ENCODE assay signal across 10 cellular contexts in genomic region chr1:143497374-143497747, GRCh38.
DNase-seq lines count a peak whose midpoint lies in the region; TF ChIP-seq lines count a peak whose summit lies in the region.
"Had no signal": no experiment of that assay in that cellular context is flagged by ENCODE, and none has a peak within 500 bp of the region (broad histone marks: within the 10 kb centered on the region; RNA-seq: fewer than 3 reads in every experiment).

No MANE protein-coding gene starts in this region.

- H2AK5ac ChIP-seq in H9 (ENCODE audit: insufficient read length, low read length), result no peak overlapping the region
- H2AK5ac ChIP-seq in neuronal stem cell (ENCODE audit: low read depth, low read length), result no peak overlapping the region

- H3K4me2 ChIP-seq in H9 (ENCODE audit: insufficient read depth, insufficient read length, low read length) (no peak overlapping the region), neuronal stem cell (ENCODE audit: insufficient read depth, low read length, poor library complexity, severe bottlenecking) (peak overlapping the region; percentile 18)

- no peak overlapping the region for H2BK20ac ChIP-seq in H9 (ENCODE audit: low read depth, low read length, poor library complexity, severe bottlenecking)

- H3K14ac ChIP-seq in H9 (ENCODE audit: insufficient read depth, low read length), result no peak overlapping the region
- H3K14ac ChIP-seq in neuronal stem cell (ENCODE audit: low read length), result no peak overlapping the region

- peaks cover 3 to 5% (median 5%) of the 10 kb centered on the region in 3 experiments; a peak in 5 of 7 replicates for H3K36me3 Mint-ChIP-seq in H9 (ENCODE audit: insufficient read depth in 1 of 3, low read depth in 3 of 3)
- H3K36me3 Mint-ChIP-seq in osteocyte (ENCODE audit: unreplicated experiment), result peaks cover 3% of the 10 kb centered on the region

- H3K4me1 Mint-ChIP-seq in H9 (no peaks in the 10 kb centered on the region), osteocyte (ENCODE audit: unreplicated experiment) (no peaks in the 10 kb centered on the region)
- H3K4me1 Mint-ChIP-seq: nephron had no signal

- H3K9me3 ChIP-seq in BE2C, result no peaks in the 10 kb centered on the region
- no peaks in the 10 kb centered on the region for H3K9me3 ChIP-seq in H9 (ENCODE audit: control insufficient read depth, low read depth, low read length)
- H3K9me3 ChIP-seq in neuronal stem cell (replicated peaks in 1 of 2; ENCODE audit: control insufficient read depth in 2 of 2, insufficient read depth in 1 of 2, low read depth in 1 of 2, low read length in 2 of 2), result no peaks in the 10 kb centered on the region

- peaks cover 6 to 8% of the 10 kb centered on the region in 2 experiments for H3K9me3 Mint-ChIP-seq in H9
- peaks cover 5% of the 10 kb centered on the region for H3K9me3 Mint-ChIP-seq in osteocyte (ENCODE audit: unreplicated experiment)

- H3K56ac ChIP-seq in H9 (ENCODE audit: insufficient read length, low read depth, low read length), result no peak overlapping the region

- in situ Hi-C loops in brain microvascular endothelial cell (cut with HindIII; ENCODE audit: low pct_ligation_motif_present, low sequenced_read_pairs), result no loop called here

- H3K27ac Mint-ChIP-seq in H9 (no peak overlapping the region), osteocyte (ENCODE audit: unreplicated experiment) (no peak overlapping the region)
- H3K27ac Mint-ChIP-seq: nephron had no signal

- H2BK15ac ChIP-seq in H9 (ENCODE audit: low read depth, low read length) (no peak overlapping the region), neuronal stem cell (ENCODE audit: low read length) (no peak overlapping the region)

- no peaks in the 10 kb centered on the region for H3K79me2 ChIP-seq in H9 (ENCODE audit: insufficient read depth, low read length)

- H3K36me3 ChIP-seq in BE2C (no peaks in the 10 kb centered on the region), brain microvascular endothelial cell (replicated peaks) (no peaks in the 10 kb centered on the region), neuronal stem cell (replicated peaks in 1 of 2; ENCODE audit: control insufficient read depth in 2 of 2, insufficient read depth in 2 of 2, low read length in 2 of 2) (no peaks in the 10 kb centered on the region)

- H4K8ac ChIP-seq in H9 (replicated peaks; ENCODE audit: insufficient read length, low read depth, low read length) (no peak overlapping the region), neuronal stem cell (ENCODE audit: low read depth, low read length) (no peak overlapping the region)

- H2BK5ac ChIP-seq in H9 (ENCODE audit: insufficient read length, low read length) (no peak overlapping the region), neuronal stem cell (ENCODE audit: low read length) (no peak overlapping the region)

- H3K9ac ChIP-seq in H9 (ENCODE audit: extremely low read depth, insufficient read length, low read length), result no peak overlapping the region
- H3K9ac ChIP-seq in neuronal stem cell (ENCODE audit: low read depth, low read length, poor library complexity), result no peak overlapping the region

- TF ChIP-seq CTCF in BE2C (IDR thresholded peaks at IDR 0.05; ENCODE audit: low read depth, low read length) (no peak), H9 (conservative IDR thresholded peaks at IDR 0.05) (no peak), brain microvascular endothelial cell (IDR thresholded peaks at IDR 0.05; ENCODE audit: low read depth, low read length, missing control alignments) (no peak), osteocyte (IDR thresholded peaks at IDR 0.05) (no peak)

- H3T11ph ChIP-seq in H9 (ENCODE audit: low read length), result no peak overlapping the region

- no peak overlapping the region for H4K91ac ChIP-seq in H9 (ENCODE audit: insufficient read length, low read depth, low read length)
- H4K91ac ChIP-seq in neuronal stem cell (ENCODE audit: low read depth, low read length, poor library complexity), result no peak overlapping the region

- no peak overlapping the region for H2BK120ac ChIP-seq in H9 (ENCODE audit: low read depth, low read length, poor library complexity, severe bottlenecking)
- no peak overlapping the region for H2BK120ac ChIP-seq in neuronal stem cell (ENCODE audit: low read depth, low read length)

- no peak overlapping the region for H2BK12ac ChIP-seq in H9 (ENCODE audit: insufficient read length, low read depth, low read length)
- no peak overlapping the region for H2BK12ac ChIP-seq in neuronal stem cell (ENCODE audit: low read length)

- H3K79me1 ChIP-seq in H9 (ENCODE audit: insufficient read depth, low read depth, low read length, poor library complexity, severe bottlenecking) (no peaks in the 10 kb centered on the region), neuronal stem cell (ENCODE audit: low read depth, low read length) (no peaks in the 10 kb centered on the region)

- H3K4me1 ChIP-seq in BE2C (no peaks in the 10 kb centered on the region), H9 (ENCODE audit: insufficient read depth, low read length) (no peaks in the 10 kb centered on the region), neuronal stem cell (ENCODE audit: control insufficient read depth in 2 of 2, insufficient read depth in 1 of 2, low read depth in 1 of 2, low read length in 2 of 2) (no peaks in the 10 kb centered on the region)

- H4K20me1 ChIP-seq in H9 (ENCODE audit: control insufficient read depth, insufficient read depth, insufficient read length), result no peaks in the 10 kb centered on the region

- H3K27me3 Mint-ChIP-seq in H9 (ENCODE audit: low read depth) (peaks cover 11% of the 10 kb centered on the region), osteocyte (ENCODE audit: unreplicated experiment) (peaks cover 3% of the 10 kb centered on the region)

- WGBS in H9 (ENCODE audit: extremely low coverage, insufficient read length, low lambda C conversion rate), result no CpG with 5 or more reads among the region's 50 CpGs
- WGBS in neuronal stem cell (ENCODE audit: extremely low coverage in 2 of 2, insufficient read length in 2 of 2, insufficient replicate concordance in 1 of 2), 2 donors, result no CpG with 5 or more reads among the region's 50 CpGs

- H3K4me3 Mint-ChIP-seq in H9 (no peak overlapping the region), osteocyte (ENCODE audit: unreplicated experiment) (no peak overlapping the region)
- H3K4me3 Mint-ChIP-seq: nephron had no signal

- no peaks in the 10 kb centered on the region for H3K23me2 ChIP-seq in H9 (ENCODE audit: insufficient read length, low read depth, low read length, poor library complexity, severe bottlenecking)

- H3K27ac ChIP-seq in H9 (ENCODE audit: insufficient read length, low read depth, low read length) (no peak overlapping the region), brain microvascular endothelial cell (no peak overlapping the region), neuronal stem cell (replicated peaks; ENCODE audit: low read length) (no peak overlapping the region)

- H4K5ac ChIP-seq in H9 (ENCODE audit: insufficient read length, low read depth, low read length), result no peak overlapping the region

- H3K4me3 ChIP-seq in BE2C (ENCODE audit: low read depth, low read length) (no peak overlapping the region), brain microvascular endothelial cell (ENCODE audit: low read depth, low read length) (peak overlapping the region; percentile 29), neuronal stem cell (ENCODE audit: low read length in 2 of 2) (no peak overlapping the region)

- no peak overlapping the region for H3K18ac ChIP-seq in H9 (ENCODE audit: insufficient read length, low read depth, low read length)
- no peak overlapping the region for H3K18ac ChIP-seq in neuronal stem cell (ENCODE audit: low read length)

- H3K27me3 ChIP-seq in BE2C (peaks cover 3% of the 10 kb centered on the region), H9 (ENCODE audit: insufficient read depth, low read length) (no peaks in the 10 kb centered on the region), brain microvascular endothelial cell (replicated peaks) (no peaks in the 10 kb centered on the region), neuronal stem cell (ENCODE audit: control insufficient read depth in 3 of 3, insufficient read depth in 3 of 3, low read depth in 1 of 3, low read length in 3 of 3) (no peaks in the 10 kb centered on the region)

- peak; percentile 11 for DNase-seq in BE2C
- peak; percentile 12 for DNase-seq in H9
- DNase-seq in brain microvascular endothelial cell, result no peak
- no peak for DNase-seq in neuronal stem cell (ENCODE audit: low spot score)
- DNase-seq in superior temporal gyrus (ENCODE audit: extremely low spot score), result no peak
- DNase-seq in DMS 273 treated with DMSO at 0.1 percent for 48 hours (lab: John Stamatoyannopoulos, UW), result no peak
- no peak for DNase-seq in osteocyte (ENCODE audit: extremely low spot score, unreplicated experiment)
- no peak for DNase-seq in NCI-H2196 (lab: John Stamatoyannopoulos, UW; ENCODE audit: unreplicated experiment)
- DNase-seq: NCI-H2081 treated with DMSO at 0.1 percent for 48 hours had no signal

- no peak overlapping the region for H3K4ac ChIP-seq in H9 (ENCODE audit: low read depth, low read length)
- no peak overlapping the region for H3K4ac ChIP-seq in neuronal stem cell (ENCODE audit: low read length)

- H2AFZ ChIP-seq in H9 (ENCODE audit: low read length), result no peak overlapping the region
- no peak overlapping the region for H2AFZ ChIP-seq in neuronal stem cell (ENCODE audit: low read length)

- no peak overlapping the region for H3K23ac ChIP-seq in H9 (ENCODE audit: insufficient read length, low read depth, low read length)
- no peak overlapping the region for H3K23ac ChIP-seq in neuronal stem cell (ENCODE audit: low read depth, low read length, poor library complexity)

Comparison
In these comparisons a context has a peak if more than half of its experiments do, and no peak if none do; other contexts are left out.
1. DNase-seq: peak in BE2C (single experiment) and H9 (single experiment); none in brain microvascular endothelial cell (single experiment), neuronal stem cell (single experiment), superior temporal gyrus (single experiment), DMS 273 treated with DMSO at 0.1 percent for 48 hours (single experiment), osteocyte (single experiment) and NCI-H2196 (single experiment).